In genomic region chr22:47446821-47447810, GRCh38 we compare ENCODE assay signal across 15 cellular contexts.
DNase-seq lines count a peak whose midpoint lies in the region; ATAC-seq and TF ChIP-seq lines count a peak whose summit lies in the region.
"Had no signal": no experiment of that assay in that cellular context is flagged by ENCODE, and none has a peak within 500 bp of the region (broad histone marks: within the 10 kb centered on the region; RNA-seq: fewer than 3 reads in every experiment).

No MANE protein-coding gene starts in this region.

- H3K27me3 ChIP-seq in right atrium auricular region (no peaks in the 10 kb centered on the region), neural progenitor cell (no peaks in the 10 kb centered on the region)
- H3K27me3 ChIP-seq: BLaER1 had no signal

- H3K27ac Mint-ChIP-seq in glutamatergic neuron (ENCODE audit: unreplicated experiment): peak overlapping the region; percentile 64
- H3K27ac Mint-ChIP-seq in neural progenitor cell: no peak overlapping the region

- H3K36me3 ChIP-seq in right atrium auricular region: no peaks in the 10 kb centered on the region
- H3K36me3 ChIP-seq in neural progenitor cell: no peaks in the 10 kb centered on the region
- H3K36me3 ChIP-seq: BLaER1, HAP-1 had no signal

- no peak overlapping the region for H3K9ac ChIP-seq in neural progenitor cell
- H3K9ac ChIP-seq: BLaER1 had no signal

- peaks cover 17% of the 10 kb centered on the region for H3K27me3 Mint-ChIP-seq in glutamatergic neuron (ENCODE audit: unreplicated experiment)
- H3K27me3 Mint-ChIP-seq in neural progenitor cell (ENCODE audit: insufficient read depth, low read depth): peaks cover 6% of the 10 kb centered on the region

- no peak overlapping the region for H2AFZ ChIP-seq in neural progenitor cell (replicated peaks)

- H3K4me2 ChIP-seq in neural progenitor cell: no peak overlapping the region
- H3K4me2 ChIP-seq: BLaER1 had no signal

- TF ChIP-seq CTCF in right atrium auricular region (IDR thresholded peaks at IDR 0.05): no peak
- TF ChIP-seq CTCF in glutamatergic neuron (IDR thresholded peaks at IDR 0.05; ENCODE audit: partially characterized antibody, unreplicated experiment): no peak
- TF ChIP-seq CTCF in neural progenitor cell (IDR thresholded peaks at IDR 0.05): no peak

- no peaks in the 10 kb centered on the region for H4K20me1 ChIP-seq in neural progenitor cell (ENCODE audit: low read depth)
- H4K20me1 ChIP-seq: BLaER1 had no signal

- H3K4me3 Mint-ChIP-seq in glutamatergic neuron (ENCODE audit: unreplicated experiment) (no peak overlapping the region), neural progenitor cell (peak overlapping the region; percentile 64)

- H3K9me3 Mint-ChIP-seq in glutamatergic neuron (ENCODE audit: unreplicated experiment): peaks cover 37% of the 10 kb centered on the region
- peaks cover 36% of the 10 kb centered on the region for H3K9me3 Mint-ChIP-seq in neural progenitor cell

- no peaks in the 10 kb centered on the region for H3F3A ChIP-seq in neural progenitor cell (ENCODE audit: low read depth)

- H3K27ac ChIP-seq in right atrium auricular region (no peak overlapping the region), neural progenitor cell (no peak overlapping the region)
- H3K27ac ChIP-seq: BLaER1 had no signal

- H3K36me3 Mint-ChIP-seq in glutamatergic neuron (ENCODE audit: unreplicated experiment): peaks cover 15% of the 10 kb centered on the region
- H3K36me3 Mint-ChIP-seq in neural progenitor cell: peaks cover 3% of the 10 kb centered on the region

- no peak for TF ChIP-seq POLR2A in GM18505 (IDR thresholded peaks at IDR 0.05; ENCODE audit: borderline replicate concordance, extremely low read depth, insufficient read depth, insufficient read length)

- intact Hi-C loops in Right ventricle myocardium inferior (cut with DNase I): no loop called here

- peaks cover 0 to 3% of the 10 kb centered on the region in 2 donors for H3K4me1 ChIP-seq in right atrium auricular region
- H3K4me1 ChIP-seq in neural progenitor cell: no peaks in the 10 kb centered on the region
- H3K4me1 ChIP-seq: BLaER1, HAP-1 had no signal

- DNase-seq in right atrium auricular region (ENCODE audit: low spot score) (peak; percentile 34), Right ventricle myocardium inferior (ENCODE audit: missing footprints) (no peak), glutamatergic neuron (no peak), neural progenitor cell (ENCODE audit: low spot score) (no peak), activated gamma-delta T cell treated with Interleukin-2 at 50 U/mL for 16 hours (no peak), T-helper 2 cell (no peak), ecto neural progenitor cell (ENCODE audit: low spot score) (no peak)
- DNase-seq: 8988T, AML-193, DMS79, GOT3 had no signal

- H3K4me3 ChIP-seq in right atrium auricular region: no peak overlapping the region
- no peak overlapping the region for H3K4me3 ChIP-seq in neural progenitor cell
- H3K4me3 ChIP-seq: BLaER1, GM12878, HAP-1 had no signal

- ATAC-seq in Right ventricle myocardium inferior (no peak), GM18505 (IDR thresholded peaks at IDR 0.05; ENCODE audit: unreplicated experiment) (no peak)
- ATAC-seq: GM12878 had no signal

- no peaks in the 10 kb centered on the region for H3K9me3 ChIP-seq in right atrium auricular region
- H3K9me3 ChIP-seq in neural progenitor cell (ENCODE audit: low read depth): peaks cover 7% of the 10 kb centered on the region
- H3K9me3 ChIP-seq: HAP-1 had no signal

- H3K79me2 ChIP-seq in neural progenitor cell (ENCODE audit: low read depth): no peaks in the 10 kb centered on the region

- H3K4me1 Mint-ChIP-seq in glutamatergic neuron (ENCODE audit: low read depth, unreplicated experiment): no peaks in the 10 kb centered on the region
- H3K4me1 Mint-ChIP-seq in neural progenitor cell: no peaks in the 10 kb centered on the region
